Comparison of ENCODE assay signal across 17 cellular contexts in genomic region chr17:50207318-50207717, GRCh38. TPM values are rescaled to one million over a fixed set of nuclear protein-coding genes. Genes with fewer than 3 reads are reported as not detected.
A peak's percentile ranks its signal among the peaks of the same experiment; 100 is the strongest.
DNase-seq lines count a peak whose midpoint lies in the region; ATAC-seq and TF ChIP-seq lines count a peak whose summit lies in the region.
"Had no signal": no experiment of that assay in that cellular context is flagged by ENCODE, and none has a peak within 500 bp of the region (broad histone marks: within the 10 kb centered on the region; RNA-seq: fewer than 3 reads in every experiment).

No MANE protein-coding gene starts in this region.

- H2BK5ac ChIP-seq in mesenchymal stem cell (ENCODE audit: low read depth, low read length, poor library complexity, severe bottlenecking): no peak overlapping the region

- peak overlapping the region; percentile 83 for H2BK120ac ChIP-seq in mesenchymal stem cell (ENCODE audit: low read depth, low read length)

- H2AFZ ChIP-seq in SK-N-SH (ENCODE audit: low read depth) (no peak overlapping the region), mesenchymal stem cell (ENCODE audit: low read depth, low read length) (no peak overlapping the region), smooth muscle cell (ENCODE audit: low read depth) (no peak overlapping the region)

- H3K27ac ChIP-seq in BLaER1 (no peak overlapping the region), SK-N-SH (ENCODE audit: low read depth in 2 of 2, low read length in 1 of 2) (peak overlapping the region; percentile 97 to 100), mesenchymal stem cell (ENCODE audit: low read length, poor library complexity, severe bottlenecking) (peak overlapping the region; percentile 2), smooth muscle cell (ENCODE audit: low read depth) (peak overlapping the region; percentile 99)

- peaks cover 4% of the 10 kb centered on the region for H3K79me1 ChIP-seq in mesenchymal stem cell (replicated peaks; ENCODE audit: low read length, poor library complexity, severe bottlenecking)

- H3K23ac ChIP-seq in mesenchymal stem cell (ENCODE audit: low read length in 2 of 2): no peak overlapping the region

- no peak for TF ChIP-seq RAD21 in SK-N-SH (IDR thresholded peaks at IDR 0.05; ENCODE audit: low read length)

- H3K4me3 ChIP-seq in BLaER1: no peak overlapping the region
- H3K4me3 ChIP-seq in SK-N-SH (ENCODE audit: low read depth in 2 of 2, low read length in 1 of 2): 0 out of 4 replicates have a peak overlapping the region, but pooled peaks of 1 of the 2 experiments have one; percentile 12
- no peak overlapping the region for H3K4me3 ChIP-seq in mesenchymal stem cell (ENCODE audit: insufficient read depth in 1 of 2, low read depth in 1 of 2, low read length in 2 of 2)
- no peak overlapping the region for H3K4me3 ChIP-seq in smooth muscle cell
- H3K4me3 ChIP-seq: prostate gland had no signal

- peak overlapping the region in 1 of 2 experiments; percentile 88 for H3K14ac ChIP-seq in mesenchymal stem cell (ENCODE audit: low read length in 2 of 2)

- CTCF ChIA-PET in SK-N-SH (lab: Yijun Ruan, JAX): interaction anchor here (0.9 to 25.6 kb wide), 10 partner anchors 6 to 191 kb away, joined by 3 to 2150 read pairs (median 4); partner anchors contain the start of genes COL1A1, SGCA and TMEM92

- H3K9me2 ChIP-seq in SK-N-SH: no peaks in the 10 kb centered on the region

- peaks cover 58% of the 10 kb centered on the region for H3K27me3 ChIP-seq in BLaER1
- no peaks in the 10 kb centered on the region for H3K27me3 ChIP-seq in SK-N-SH (ENCODE audit: insufficient read depth)
- H3K27me3 ChIP-seq in mesenchymal stem cell (ENCODE audit: control insufficient read depth in 1 of 2, insufficient read depth in 1 of 2, low read length in 2 of 2): no peaks in the 10 kb centered on the region
- no peaks in the 10 kb centered on the region for H3K27me3 ChIP-seq in smooth muscle cell (ENCODE audit: low read depth)

- H4K8ac ChIP-seq in mesenchymal stem cell (ENCODE audit: low read length): no peak overlapping the region

- H3K79me2 ChIP-seq in SK-N-SH (ENCODE audit: insufficient read depth) (peaks cover 12% of the 10 kb centered on the region), smooth muscle cell (ENCODE audit: low read depth) (peaks cover 13% of the 10 kb centered on the region)

- H3K36me3 ChIP-seq in BLaER1 (no peaks in the 10 kb centered on the region), SK-N-SH (replicated peaks in 1 of 2; ENCODE audit: control insufficient read depth in 1 of 2, insufficient read depth in 2 of 2, low read length in 1 of 2) (no peaks in the 10 kb centered on the region), mesenchymal stem cell (ENCODE audit: control insufficient read depth in 1 of 2, insufficient read depth in 2 of 2, low read depth in 1 of 2, low read length in 2 of 2) (no peaks in the 10 kb centered on the region), smooth muscle cell (ENCODE audit: low read depth) (no peaks in the 10 kb centered on the region)
- H3K36me3 ChIP-seq: prostate gland had no signal

- DNase-seq in SK-N-SH (no peak), mesenchymal stem cell (peak; percentile 20), smooth muscle cell (lab: John Stamatoyannopoulos, UW; ENCODE audit: unreplicated experiment) (no peak), NCI-H146 treated with DMSO at 0.1 percent for 48 hours (lab: John Stamatoyannopoulos, UW; ENCODE audit: unreplicated experiment) (no peak), GM20000 (ENCODE audit: low spot score) (no peak)
- DNase-seq: activated CD8-positive, alpha-beta memory T cell treated with anti-CD3 and anti-CD28 coated beads, Interleukin-2, amount 50 U/mL, for 48 hours; caudate nucleus; DMS79; NCI-H2081 treated with DMSO at 0.1 percent for 48 hours; stimulated activated CD4-positive, alpha-beta T cell treated with anti-CD3 and anti-CD28 coated beads, Interleukin-4, amount 100 ng/mL, for 4 hours; T-helper 1 cell had no signal

- TF ChIP-seq CTCF in SK-N-SH (IDR thresholded peaks at IDR 0.05) (no peak), smooth muscle cell (IDR thresholded peaks at IDR 0.05; ENCODE audit: borderline replicate concordance, insufficient read depth, poor library complexity, severe bottlenecking) (no peak), GM20000 (IDR thresholded peaks at IDR 0.05; ENCODE audit: extremely low read depth, missing control alignments) (no peak)

- ATAC-seq in HG03097 (IDR thresholded peaks at IDR 0.05; ENCODE audit: low FRiP score, unreplicated experiment) (no peak), HG03457 (IDR thresholded peaks at IDR 0.05; ENCODE audit: unreplicated experiment) (no peak)

- no peak for TF ChIP-seq EP300 in SK-N-SH (IDR thresholded peaks at IDR 0.05; ENCODE audit: borderline replicate concordance in 1 of 2, low read depth in 1 of 2, low read length in 1 of 2)

- peak overlapping the region; percentile 67 to 85 for H3K18ac ChIP-seq in mesenchymal stem cell (ENCODE audit: low read depth in 1 of 2, low read length in 2 of 2)

- H3K9me3 ChIP-seq in BLaER1 (no peaks in the 10 kb centered on the region), SK-N-SH (no peaks in the 10 kb centered on the region), mesenchymal stem cell (ENCODE audit: control insufficient read depth, low read length) (no peaks in the 10 kb centered on the region), smooth muscle cell (replicated peaks; ENCODE audit: low read depth) (no peaks in the 10 kb centered on the region)
- H3K9me3 ChIP-seq: prostate gland had no signal

- H3F3A ChIP-seq in SK-N-SH (replicated peaks; ENCODE audit: insufficient read depth) (peaks cover 55% of the 10 kb centered on the region), smooth muscle cell (ENCODE audit: low read depth) (peaks cover 31% of the 10 kb centered on the region)

- no peak overlapping the region for H3K9ac ChIP-seq in BLaER1
- peak overlapping the region; percentile 75; the same call in 1 of the 2 replicates for H3K9ac ChIP-seq in SK-N-SH
- peak overlapping the region; percentile 69 for H3K9ac ChIP-seq in mesenchymal stem cell (ENCODE audit: low read length)
- H3K9ac ChIP-seq in smooth muscle cell (ENCODE audit: low read depth): no peak overlapping the region

- H2BK15ac ChIP-seq in mesenchymal stem cell (ENCODE audit: low read depth, poor library complexity, severe bottlenecking): peak overlapping the region; percentile 95

- 42% methylated on average over 5 of the region's 5 CpGs for WGBS in SK-N-SH (ENCODE audit: low lambda C conversion rate)
- WGBS in mesenchymal stem cell: 57% methylated on average over 5 of the region's 5 CpGs
- whole genome bisulfite sequencing in smooth muscle cell (ENCODE audit: low lambda C conversion rate): 59% methylated on average over 3 of the region's 5 CpGs

- H2BK12ac ChIP-seq in mesenchymal stem cell (ENCODE audit: low read length in 2 of 2): peak overlapping the region; percentile 64 to 96

- H2AK5ac ChIP-seq in mesenchymal stem cell (ENCODE audit: low read length, severe bottlenecking): peak overlapping the region; percentile 76

- POLR2A ChIA-PET in SK-N-SH (lab: Yijun Ruan, JAX): interaction anchor here (0.6 to 2.0 kb wide), 2 partner anchors 29 to 46 kb away, joined by 3 to 6 read pairs; no protein-coding TSS in a partner anchor

- peak overlapping the region; percentile 37 to 96 for H3K4ac ChIP-seq in mesenchymal stem cell (ENCODE audit: low read depth in 1 of 2, low read length in 2 of 2)

- peak overlapping the region; percentile 53; the same call in 1 of the 2 replicates for H3K4me2 ChIP-seq in BLaER1
- H3K4me2 ChIP-seq in SK-N-SH: peak overlapping the region; percentile 89
- no peak overlapping the region for H3K4me2 ChIP-seq in mesenchymal stem cell (ENCODE audit: low read length, poor library complexity, severe bottlenecking)
- H3K4me2 ChIP-seq in smooth muscle cell: peak overlapping the region; percentile 99

- H3K4me1 ChIP-seq in BLaER1 (peaks cover 25% of the 10 kb centered on the region), SK-N-SH (ENCODE audit: control insufficient read depth in 1 of 2, insufficient read depth in 2 of 2, low read depth in 1 of 2, low read length in 1 of 2) (peaks cover 71 to 89% of the 10 kb centered on the region in 2 experiments), mesenchymal stem cell (ENCODE audit: control insufficient read depth, insufficient read depth, low read depth, low read length) (peaks cover 64% of the 10 kb centered on the region), smooth muscle cell (ENCODE audit: low read depth) (peaks cover 60% of the 10 kb centered on the region)
- H3K4me1 ChIP-seq: prostate gland had no signal

- no peaks in the 10 kb centered on the region for H4K20me1 ChIP-seq in BLaER1
- H4K20me1 ChIP-seq in SK-N-SH (ENCODE audit: insufficient read depth): no peaks in the 10 kb centered on the region
- H4K20me1 ChIP-seq in smooth muscle cell (ENCODE audit: low read depth): no peaks in the 10 kb centered on the region

- peak overlapping the region; percentile 92 for H4K91ac ChIP-seq in mesenchymal stem cell (ENCODE audit: low read length)

TF ChIP-seq in SK-N-SH, 30 proteins besides CTCF, POLR2A, EP300 and RAD21:
- TF ChIP-seq TEAD4 (IDR thresholded peaks at IDR 0.05; ENCODE audit: borderline replicate concordance, insufficient read depth) (no peak), USF1 (IDR thresholded peaks at IDR 0.05; ENCODE audit: borderline replicate concordance, low read depth) (peak; percentile 47; the same call in 1 of the 2 replicates)

RNA-seq across cellular contexts. Expression of gene COL1A1, which starts 5.9 kb away (rescaled TPM):
- polyA plus RNA-seq in SK-N-SH (2012; rRNA removed): 265 and 1,461 TPM in 2 replicates
- polyA plus RNA-seq in SK-N-SH (2012; cell fraction: cytosol; rRNA removed): 757 and 1,045 TPM in 2 replicates
- polyA plus RNA-seq in SK-N-SH (2012; cell fraction: nucleus; rRNA removed): 2,732 and 4,628 TPM in 2 replicates
- polyA plus RNA-seq in mesenchymal stem cell (2013, experiment 1 of 2): 4,381 TPM
- 4,150 TPM for polyA plus RNA-seq in mesenchymal stem cell (2013, experiment 2 of 2)
- 3,848 and 4,141 TPM in 2 replicates for total RNA-seq in smooth muscle cell
- 18,306 and 25,649 TPM in 2 replicates for polyA plus RNA-seq in smooth muscle cell

RNA-seq across cellular contexts. Expression of gene SGCA, which starts 41.5 kb away (rescaled TPM):
- 0.29 TPM in 1 of 2 replicates, not detected in the other for polyA plus RNA-seq in SK-N-SH (2012; rRNA removed)
- polyA plus RNA-seq in SK-N-SH (2012; cell fraction: cytosol; rRNA removed): 0.04 and 0.07 TPM in 2 replicates
- 0.11 and 0.15 TPM in 2 replicates for polyA plus RNA-seq in SK-N-SH (2012; cell fraction: nucleus; rRNA removed)
- polyA plus RNA-seq in mesenchymal stem cell (2013, experiment 1 of 2): 0.14 TPM
- 0.08 TPM for polyA plus RNA-seq in mesenchymal stem cell (2013, experiment 2 of 2)
- 0.99 TPM in 1 of 2 replicates, not detected in the other for total RNA-seq in smooth muscle cell
- 1.4 and 2.1 TPM in 2 replicates for polyA plus RNA-seq in smooth muscle cell
- total RNA-seq: glomerular endothelial cell, M059J had no signal

RNA-seq across cellular contexts. Expression of gene PPP1R9B, which starts 56.8 kb away (rescaled TPM):
- polyA plus RNA-seq in SK-N-SH (2012; rRNA removed) (26.9 and 35.2 TPM in 2 replicates), smooth muscle cell (6.7 and 10.2 TPM in 2 replicates)
- 19.8 and 24.9 TPM in 2 replicates for polyA plus RNA-seq in SK-N-SH (2012; cell fraction: cytosol; rRNA removed)
- polyA plus RNA-seq in SK-N-SH (2012; cell fraction: nucleus; rRNA removed): 65.0 and 65.1 TPM in 2 replicates
- 34.9 TPM for polyA plus RNA-seq in mesenchymal stem cell (2013, experiment 1 of 2)
- 33.0 TPM for polyA plus RNA-seq in mesenchymal stem cell (2013, experiment 2 of 2)
- 20.8 and 21.8 TPM in 2 replicates for total RNA-seq in smooth muscle cell

Comparison
In these comparisons a context has a peak if more than half of its experiments do, and no peak if none do; other contexts are left out.
1. H3K9ac ChIP-seq: peak in SK-N-SH (single experiment) and mesenchymal stem cell (single experiment); none in BLaER1 (single experiment) and smooth muscle cell (single experiment).